Comparison of ENCODE assay signal across 1 cellular context in genomic region chr5:143003328-143003636, GRCh38.
TF ChIP-seq lines count a peak whose summit lies in the region.

No MANE protein-coding gene starts in this region.

TF ChIP-seq in WTC11, 78 proteins besides CTCF, POLR2A, EP300 and RAD21 (continued from another document):
- TF ChIP-seq PRDM15 (CRISPR knock-in tag; IDR thresholded peaks at IDR 0.05) (no peak), MYBL2 (CRISPR knock-in tag; IDR thresholded peaks at IDR 0.05) (no peak), JAZF1 (CRISPR knock-in tag; IDR thresholded peaks at IDR 0.05) (no peak)
